ENCODE assay signal across 8 cellular contexts in genomic region chr12:11500222-11500860, GRCh38.
A peak's percentile ranks its signal among the peaks of the same experiment; 100 is the strongest.
DNase-seq lines count a peak whose midpoint lies in the region; ATAC-seq and TF ChIP-seq lines count a peak whose summit lies in the region.

No MANE protein-coding gene starts in this region.

- H3K27ac ChIP-seq in SJSA1, result no peak overlapping the region
- no peak overlapping the region for H3K27ac ChIP-seq in osteoblast (ENCODE audit: low read depth, low read length)
- no peak overlapping the region for H3K27ac ChIP-seq in testis

- 0 to 2% methylated on average over 6 to 34 of the region's 59 CpGs for WGBS in testis, 2 donors

- DNase-seq in CD14-positive monocyte (ENCODE audit: low spot score) (peak; percentile 77), SJSA1 (ENCODE audit: low read depth in 1 of 2, low spot score in 2 of 2) (peak; percentile 63 to 81), glomerular visceral epithelial cell (ENCODE audit: extremely low spot score) (peak; percentile 80), osteoblast (ENCODE audit: insufficient read length, low spot score, missing footprints) (peak; percentile 94), testis (peak; percentile 91)
- DNase-seq in activated naive CD4-positive, alpha-beta T cell treated with anti-CD3 and anti-CD28 coated beads, Interleukin-2, amount 10 ng/mL, durations not matched to agents 7 days and 5 days, result peak; percentile 90
- no peak for DNase-seq in NK-92 treated with Interleukin-12 subunit alpha and Interleukin-12 subunit beta, amount 100 ng/mL, for 24 hours (lab: John Stamatoyannopoulos, UW)

- peaks cover 14 to 27% (median 18%) of the 10 kb centered on the region in 3 donors for H3K27me3 Mint-ChIP-seq in CD14-positive monocyte (ENCODE audit: low read depth in 3 of 3)
- peaks cover 52% of the 10 kb centered on the region for H3K27me3 Mint-ChIP-seq in activated naive CD4-positive, alpha-beta T cell treated with anti-CD3 and anti-CD28 coated beads, Interleukin-2, amount 10 ng/mL, durations not matched to agents 7 days and 5 days

- H2AFZ ChIP-seq in osteoblast (ENCODE audit: low read length), result no peak overlapping the region

- H3K4me1 ChIP-seq in SJSA1 (replicated peaks) (peaks cover 7% of the 10 kb centered on the region), osteoblast (ENCODE audit: insufficient read depth, low read length) (peaks cover 3% of the 10 kb centered on the region), testis (no peaks in the 10 kb centered on the region)

- TF ChIP-seq CTCF in CD14-positive monocyte (IDR thresholded peaks at IDR 0.05) (no peak), osteoblast (IDR thresholded peaks at IDR 0.05; ENCODE audit: extremely low read depth, low read depth, low read length) (no peak), testis (IDR thresholded peaks at IDR 0.05) (no peak)

- CTCF ChIA-PET in activated naive CD4-positive, alpha-beta T cell treated with anti-CD3 and anti-CD28 coated beads, Interleukin-2, amount 10 ng/mL, durations not matched to agents 7 days and 5 days (lab: Charles Lee), result interaction anchor here (1.0 to 2.0 kb wide), 3 partner anchors 14 to 1264 kb away, joined by 3 to 13 read pairs (median 4); no protein-coding TSS in a partner anchor

- peak; percentile 56 for ATAC-seq in HG02678 (IDR thresholded peaks at IDR 0.05; ENCODE audit: unreplicated experiment)

- no peak overlapping the region for H3K4me3 ChIP-seq in SJSA1
- H3K4me3 ChIP-seq in osteoblast (ENCODE audit: insufficient read depth, low read length), result no peak overlapping the region
- H3K4me3 ChIP-seq in testis, result peak overlapping the region in 1 of 2 donors; percentile 8

- peak overlapping the region; percentile 33 for H3K4me2 ChIP-seq in osteoblast (ENCODE audit: insufficient read depth, low read length)

- no peak overlapping the region for H3K27ac Mint-ChIP-seq in CD14-positive monocyte
- H3K27ac Mint-ChIP-seq in activated naive CD4-positive, alpha-beta T cell treated with anti-CD3 and anti-CD28 coated beads, Interleukin-2, amount 10 ng/mL, durations not matched to agents 7 days and 5 days, result no peak overlapping the region

- H3K4me3 Mint-ChIP-seq in CD14-positive monocyte, result peak overlapping the region in 1 of 2 donors; percentile 63
- H3K4me3 Mint-ChIP-seq in activated naive CD4-positive, alpha-beta T cell treated with anti-CD3 and anti-CD28 coated beads, Interleukin-2, amount 10 ng/mL, durations not matched to agents 7 days and 5 days, result no peak overlapping the region

- H3K9me3 ChIP-seq in SJSA1 (replicated peaks), result no peaks in the 10 kb centered on the region; the same call in 1 of the 2 replicates
- H3K9me3 ChIP-seq in osteoblast (ENCODE audit: low read depth, low read length), result no peaks in the 10 kb centered on the region
- no peaks in the 10 kb centered on the region for H3K9me3 ChIP-seq in testis

- peaks cover 17% of the 10 kb centered on the region for H4K20me1 ChIP-seq in osteoblast (ENCODE audit: insufficient read depth, low read length)

- H3K36me3 ChIP-seq in SJSA1, result no peaks in the 10 kb centered on the region
- no peaks in the 10 kb centered on the region for H3K36me3 ChIP-seq in osteoblast (ENCODE audit: insufficient read depth, low read length)
- no peaks in the 10 kb centered on the region for H3K36me3 ChIP-seq in testis (ENCODE audit: low read depth, missing control alignments)

- H3K79me2 ChIP-seq in osteoblast (ENCODE audit: insufficient read depth, low read length), result no peaks in the 10 kb centered on the region

- no peaks in the 10 kb centered on the region for H3K36me3 Mint-ChIP-seq in CD14-positive monocyte
- H3K36me3 Mint-ChIP-seq in activated naive CD4-positive, alpha-beta T cell treated with anti-CD3 and anti-CD28 coated beads, Interleukin-2, amount 10 ng/mL, durations not matched to agents 7 days and 5 days, result no peaks in the 10 kb centered on the region

- H3K27me3 ChIP-seq in SJSA1 (replicated peaks) (no peaks in the 10 kb centered on the region), osteoblast (ENCODE audit: insufficient read depth, low read length) (no peaks in the 10 kb centered on the region), testis (no peaks in the 10 kb centered on the region)

- peaks cover 0 to 11% (median 3%) of the 10 kb centered on the region in 7 donors for H3K9me3 Mint-ChIP-seq in CD14-positive monocyte
- peaks cover 2% of the 10 kb centered on the region for H3K9me3 Mint-ChIP-seq in activated naive CD4-positive, alpha-beta T cell treated with anti-CD3 and anti-CD28 coated beads, Interleukin-2, amount 10 ng/mL, durations not matched to agents 7 days and 5 days

- intact Hi-C loops in CD14-positive monocyte (cut with micrococcal nuclease) (no loop called here), testis (cut with DNase I; ENCODE audit: low total_unique reads) (no loop called here)

- peaks cover 4% of the 10 kb centered on the region for H3K4me1 Mint-ChIP-seq in CD14-positive monocyte
- H3K4me1 Mint-ChIP-seq in activated naive CD4-positive, alpha-beta T cell treated with anti-CD3 and anti-CD28 coated beads, Interleukin-2, amount 10 ng/mL, durations not matched to agents 7 days and 5 days, result peaks cover 7% of the 10 kb centered on the region

- TF ChIP-seq POLR2A in testis (IDR thresholded peaks at IDR 0.05), result no peak
